Comparison of ENCODE assay signal across 9 cellular contexts in the genomic region with DNA sequence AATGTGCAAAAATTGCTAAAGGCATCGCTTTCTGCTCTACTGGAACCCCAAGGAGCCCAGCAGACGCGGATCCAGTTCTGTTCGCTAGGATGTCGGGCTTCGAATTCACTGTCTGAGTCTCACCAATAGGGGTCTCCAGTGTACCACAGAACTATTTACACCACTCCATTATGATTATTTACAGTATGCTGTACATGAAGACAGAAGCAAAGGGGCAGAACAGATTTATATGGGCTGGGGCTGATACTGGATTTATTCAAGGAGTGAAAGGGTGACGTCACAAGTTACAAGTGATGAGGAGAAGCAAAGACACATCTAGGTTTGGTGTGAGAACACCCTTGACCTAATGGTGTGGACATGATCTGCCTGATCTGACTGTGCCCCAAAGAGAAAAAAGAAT.
DNase-seq lines count a peak whose midpoint lies in the region; ATAC-seq and TF ChIP-seq lines count a peak whose summit lies in the region.
"Had no signal": no experiment of that assay in that cellular context is flagged by ENCODE, and none has a peak within 500 bp of the region (broad histone marks: within the 10 kb centered on the region; RNA-seq: fewer than 3 reads in every experiment).

No MANE protein-coding gene starts in this region.

- no peak overlapping the region for H3K27ac ChIP-seq in MM.1S (ENCODE audit: low read length)
- H3K27ac ChIP-seq in RWPE1, result no peak overlapping the region
- H3K27ac ChIP-seq in dorsolateral prefrontal cortex, result no peak overlapping the region
- no peak overlapping the region for H3K27ac ChIP-seq in mesenchymal stem cell (ENCODE audit: low read length, poor library complexity, severe bottlenecking)
- H3K27ac ChIP-seq: skin epidermis had no signal

- no peak overlapping the region for H3K9ac ChIP-seq in MM.1S (ENCODE audit: low read length)
- no peak overlapping the region for H3K9ac ChIP-seq in mesenchymal stem cell (ENCODE audit: low read length)

- H3K4ac ChIP-seq in mesenchymal stem cell (ENCODE audit: low read depth in 1 of 2, low read length in 2 of 2), result no peak overlapping the region

- intact Hi-C loops in dorsolateral prefrontal cortex (cut with DNase I), result loop anchor here (5.0 kb wide), 1 partner anchor 720 kb away; no protein-coding TSS in a partner anchor

- no peaks in the 10 kb centered on the region for H3K79me1 ChIP-seq in mesenchymal stem cell (replicated peaks; ENCODE audit: low read length, poor library complexity, severe bottlenecking)

- no peak overlapping the region for H2BK120ac ChIP-seq in mesenchymal stem cell (ENCODE audit: low read depth, low read length)

- POLR2A ChIA-PET in RWPE1 (lab: Yijun Ruan, JAX; ENCODE audit: low non-redundant PET), result no interaction called here

- no peaks in the 10 kb centered on the region for H3K79me2 ChIP-seq in MM.1S (ENCODE audit: low read length)

- H3K36me3 ChIP-seq in MM.1S (replicated peaks; ENCODE audit: insufficient read depth, low read length), result no peaks in the 10 kb centered on the region
- H3K36me3 ChIP-seq in mesenchymal stem cell (ENCODE audit: control insufficient read depth in 1 of 2, insufficient read depth in 2 of 2, low read depth in 1 of 2, low read length in 2 of 2), result no peaks in the 10 kb centered on the region

- no peak overlapping the region for H2AK5ac ChIP-seq in mesenchymal stem cell (ENCODE audit: low read length, severe bottlenecking)

- CTCF ChIA-PET in RWPE1 (lab: Yijun Ruan, JAX), result interaction anchor here (0.7 kb wide), 4 partner anchors 11 to 725 kb away, joined by 3 to 4 read pairs (median 3); partner anchors contain the start of gene HOXD13

- H3K4me1 ChIP-seq in MM.1S (ENCODE audit: low read length) (no peaks in the 10 kb centered on the region), mesenchymal stem cell (ENCODE audit: control insufficient read depth, insufficient read depth, low read depth, low read length) (no peaks in the 10 kb centered on the region)

- no peak overlapping the region for H2BK15ac ChIP-seq in mesenchymal stem cell (ENCODE audit: low read depth, poor library complexity, severe bottlenecking)

- no peaks in the 10 kb centered on the region for H3F3A ChIP-seq in MM.1S (ENCODE audit: insufficient read depth, low read length)

- ATAC-seq in GM21737 (IDR thresholded peaks at IDR 0.05; ENCODE audit: unreplicated experiment), result peak; percentile 52
- ATAC-seq in activated CD4-positive, CD25-positive, alpha-beta regulatory T cell treated with anti-CD3 and anti-CD28 coated beads, Interleukin-2, amount 50 U/mL, for 24 hours, result no peak

- H3K4me2 ChIP-seq in MM.1S (ENCODE audit: low read depth, low read length) (no peak overlapping the region), mesenchymal stem cell (ENCODE audit: low read length, poor library complexity, severe bottlenecking) (no peak overlapping the region)

- TF ChIP-seq CTCF in MM.1S (IDR thresholded peaks at IDR 0.05; ENCODE audit: low read length), result peak; percentile 76
- peak; percentile 76 for TF ChIP-seq CTCF in RWPE1 (conservative IDR thresholded peaks at IDR 0.05; ENCODE audit: low read depth)
- TF ChIP-seq CTCF in dorsolateral prefrontal cortex (IDR thresholded peaks at IDR 0.05 in 54 of 56, conservative IDR thresholded peaks at IDR 0.05 in 2 of 56; ENCODE audit: low read depth in 1 of 56, partially characterized antibody in 56 of 56), result peak; percentile 31 to 82 (median 66)

- no peak overlapping the region for H2BK12ac ChIP-seq in mesenchymal stem cell (ENCODE audit: low read length in 2 of 2)

- no peaks in the 10 kb centered on the region for H4K20me1 ChIP-seq in MM.1S (ENCODE audit: insufficient read depth, low read length)

- no peak overlapping the region for H3K18ac ChIP-seq in mesenchymal stem cell (ENCODE audit: low read depth in 1 of 2, low read length in 2 of 2)

- H4K8ac ChIP-seq in mesenchymal stem cell (ENCODE audit: low read length), result no peak overlapping the region

- H3K14ac ChIP-seq in mesenchymal stem cell (ENCODE audit: low read length in 2 of 2), result no peak overlapping the region

- no peaks in the 10 kb centered on the region for H3K27me3 ChIP-seq in MM.1S (replicated peaks; ENCODE audit: insufficient read depth, low read length)
- H3K27me3 ChIP-seq in dorsolateral prefrontal cortex, result peaks cover 0 to 85% (median 45%) of the 10 kb centered on the region in 45 donors
- H3K27me3 ChIP-seq in mesenchymal stem cell (ENCODE audit: control insufficient read depth in 1 of 2, insufficient read depth in 1 of 2, low read length in 2 of 2), result peaks cover 6 to 31% of the 10 kb centered on the region in 2 experiments

- WGBS in mesenchymal stem cell, result 16% methylated on average over 5 of the region's 7 CpGs

- no peak overlapping the region for H3K23ac ChIP-seq in mesenchymal stem cell (ENCODE audit: low read length in 2 of 2)

- H2AFZ ChIP-seq in MM.1S (ENCODE audit: low read length) (no peak overlapping the region), mesenchymal stem cell (ENCODE audit: low read depth, low read length) (no peak overlapping the region)

- H3K4me3 ChIP-seq in MM.1S (ENCODE audit: low read length) (no peak overlapping the region), dorsolateral prefrontal cortex (no peak overlapping the region), mesenchymal stem cell (ENCODE audit: insufficient read depth in 1 of 2, low read depth in 1 of 2, low read length in 2 of 2) (no peak overlapping the region)
- H3K4me3 ChIP-seq: skin epidermis had no signal

- no peaks in the 10 kb centered on the region for H3K9me3 ChIP-seq in MM.1S (replicated peaks; ENCODE audit: insufficient read depth, low read length)
- no peaks in the 10 kb centered on the region for H3K9me3 ChIP-seq in mesenchymal stem cell (ENCODE audit: control insufficient read depth, low read length)

- peak; percentile 29 for DNase-seq in DMS79 (lab: John Stamatoyannopoulos, UW)
- DNase-seq in MM.1S, result peak; percentile 61
- DNase-seq in RWPE1 (ENCODE audit: low spot score), result peak; percentile 55
- DNase-seq in dorsolateral prefrontal cortex, result peak in 2 of 10 donors; percentile 15 to 35
- peak; percentile 42 for DNase-seq in mesenchymal stem cell
- no peak for DNase-seq in OCI-M2 (lab: John Stamatoyannopoulos, UW; ENCODE audit: unreplicated experiment)

- no peaks in the 10 kb centered on the region for H3K9me2 ChIP-seq in MM.1S (replicated peaks; ENCODE audit: insufficient read depth, low read length)

- no peak overlapping the region for H2BK5ac ChIP-seq in mesenchymal stem cell (ENCODE audit: low read depth, low read length, poor library complexity, severe bottlenecking)

- H4K91ac ChIP-seq in mesenchymal stem cell (ENCODE audit: low read length), result no peak overlapping the region
